17 cellular contexts compared by ENCODE assay signal in genomic region chr5:6615416-6615815, GRCh38. TPM values are rescaled to one million over a fixed set of nuclear protein-coding genes. Genes with fewer than 3 reads are reported as not detected.
DNase-seq lines count a peak whose midpoint lies in the region; ATAC-seq and TF ChIP-seq lines count a peak whose summit lies in the region.
"Had no signal": no experiment of that assay in that cellular context is flagged by ENCODE, and none has a peak within 500 bp of the region (broad histone marks: within the 10 kb centered on the region; RNA-seq: fewer than 3 reads in every experiment).

No MANE protein-coding gene starts in this region.

- H3K9me2 ChIP-seq in OCI-LY7 (ENCODE audit: insufficient read depth, low read length): no peaks in the 10 kb centered on the region

- intact Hi-C loops in OCI-LY7 (cut with micrococcal nuclease; ENCODE audit: unreplicated experiment): no loop called here

- H3K4me3 Mint-ChIP-seq in activated naive CD4-positive, alpha-beta T cell treated with anti-CD3 and anti-CD28 coated beads, Interleukin-2, amount 10 ng/mL, durations not matched to agents 7 days and 5 days: no peak overlapping the region
- H3K4me3 Mint-ChIP-seq: CD4-positive, alpha-beta memory T cell had no signal

- POLR2A ChIA-PET in OCI-LY7 (lab: Charles Lee): no interaction called here

- H3K36me3 ChIP-seq in OCI-LY7 (ENCODE audit: insufficient read depth, low read length): peaks cover 99% of the 10 kb centered on the region

- TF ChIP-seq CTCF in OCI-LY7 (conservative IDR thresholded peaks at IDR 0.05; ENCODE audit: low read length): no peak

- no peaks in the 10 kb centered on the region for H3K4me1 ChIP-seq in OCI-LY7 (ENCODE audit: insufficient read depth, low read length, poor library complexity, severe bottlenecking)

- no peak overlapping the region for H3K27ac ChIP-seq in OCI-LY7 (ENCODE audit: low read depth, low read length, poor library complexity, severe bottlenecking)
- H3K27ac ChIP-seq: HL-60 had no signal

- peaks cover 64% of the 10 kb centered on the region for H3K36me3 Mint-ChIP-seq in activated naive CD4-positive, alpha-beta T cell treated with anti-CD3 and anti-CD28 coated beads, Interleukin-2, amount 10 ng/mL, durations not matched to agents 7 days and 5 days

- H3K27me3 Mint-ChIP-seq in activated naive CD4-positive, alpha-beta T cell treated with anti-CD3 and anti-CD28 coated beads, Interleukin-2, amount 10 ng/mL, durations not matched to agents 7 days and 5 days: no peaks in the 10 kb centered on the region
- H3K27me3 Mint-ChIP-seq: CD4-positive, alpha-beta memory T cell had no signal

- CTCF ChIA-PET in activated naive CD4-positive, alpha-beta T cell treated with anti-CD3 and anti-CD28 coated beads, Interleukin-2, amount 10 ng/mL, durations not matched to agents 7 days and 5 days (lab: Charles Lee): no interaction called here
- CTCF ChIA-PET in OCI-LY7 (lab: Charles Lee; ENCODE audit: unreplicated experiment): no interaction called here

- H3K9me3 Mint-ChIP-seq in activated naive CD4-positive, alpha-beta T cell treated with anti-CD3 and anti-CD28 coated beads, Interleukin-2, amount 10 ng/mL, durations not matched to agents 7 days and 5 days: no peaks in the 10 kb centered on the region
- H3K9me3 Mint-ChIP-seq: CD4-positive, alpha-beta memory T cell had no signal

- BruUV-seq in OCI-LY7 (replicated peaks; lab: Mats Ljungman, UMichigan): no TSS peak

- peaks cover 21% of the 10 kb centered on the region for H4K20me1 ChIP-seq in OCI-LY7 (ENCODE audit: insufficient read depth, low read length)

- H3K4me1 Mint-ChIP-seq in activated naive CD4-positive, alpha-beta T cell treated with anti-CD3 and anti-CD28 coated beads, Interleukin-2, amount 10 ng/mL, durations not matched to agents 7 days and 5 days: no peaks in the 10 kb centered on the region

- ATAC-seq in HG02981 (IDR thresholded peaks at IDR 0.05; ENCODE audit: unreplicated experiment): no peak
- ATAC-seq: PC-3 had no signal

- no peak overlapping the region for H2AFZ ChIP-seq in OCI-LY7 (ENCODE audit: low read length)

- H3K4me2 ChIP-seq in OCI-LY7 (ENCODE audit: low read length): no peak overlapping the region

- H3K79me2 ChIP-seq in OCI-LY7 (ENCODE audit: insufficient read depth, low read depth, low read length): peaks cover 29% of the 10 kb centered on the region; the same call in 1 of the 2 replicates

- no peak overlapping the region for H3K4me3 ChIP-seq in OCI-LY7 (ENCODE audit: low read depth, low read length, poor library complexity, severe bottlenecking)

- no peaks in the 10 kb centered on the region for H3K9me3 ChIP-seq in OCI-LY7 (ENCODE audit: low read length)

- no peak for DNase-seq in activated naive CD4-positive, alpha-beta T cell treated with anti-CD3 and anti-CD28 coated beads, Interleukin-2, amount 10 ng/mL, durations not matched to agents 7 days and 5 days
- DNase-seq in activated naive CD4-positive, alpha-beta T cell treated with Interleukin-2 at 50 U/mL for 16 hours: no peak
- DNase-seq in astrocyte of the hippocampus (ENCODE audit: low read depth, low spot score): peak; percentile 6
- DNase-seq in myocyte (ENCODE audit: low read depth): peak; percentile 95
- no peak for DNase-seq in activated CD4-positive, alpha-beta T cell treated with anti-CD3 and anti-CD28 coated beads for 4 hours
- DNase-seq in DMS79 (lab: John Stamatoyannopoulos, UW): no peak
- DNase-seq in OCI-LY7 (ENCODE audit: low spot score): no peak
- DNase-seq: 8988T; CD4-positive, alpha-beta memory T cell; DND-41; HCEC 1CT; NCI-H187 treated with DMSO at 0.1 percent for 48 hours; NCI-H2171; NCI-H748 treated with DMSO at 0.1 percent for 48 hours; PC-3 had no signal

- H3K27ac Mint-ChIP-seq in activated naive CD4-positive, alpha-beta T cell treated with anti-CD3 and anti-CD28 coated beads, Interleukin-2, amount 10 ng/mL, durations not matched to agents 7 days and 5 days: peak overlapping the region; percentile 59

RNA-seq across cellular contexts. Expression of gene NSUN2, which starts 17.4 kb away (rescaled TPM):
- total RNA-seq in myocyte: 41.8 and 41.9 TPM in 2 replicates
- 47.6 TPM for polyA plus RNA-seq in myocyte (2012)
- total RNA-seq in OCI-LY7 (2014; rRNA removed; shearing (Covaris generic)): 88.1 and 88.9 TPM in 2 replicates
- total RNA-seq in OCI-LY7 (2022): 122 and 139 TPM in 2 replicates

RNA-seq across cellular contexts. Expression of gene SRD5A1, which starts 17.8 kb away (rescaled TPM):
- total RNA-seq in myocyte: 18.7 and 20.4 TPM in 2 replicates
- 15.3 TPM for polyA plus RNA-seq in myocyte (2012)
- total RNA-seq in OCI-LY7 (2014; rRNA removed; shearing (Covaris generic)): 16.7 and 31.6 TPM in 2 replicates
- total RNA-seq in OCI-LY7 (2022): 31.9 and 32.5 TPM in 2 replicates

Comparison
In these comparisons a context has a peak if more than half of its experiments do, and no peak if none do; other contexts are left out.
1. DNase-seq: peak in astrocyte of the hippocampus (single experiment) and myocyte (single experiment); none in activated naive CD4-positive, alpha-beta T cell treated with anti-CD3 and anti-CD28 coated beads, Interleukin-2, amount 10 ng/mL, durations not matched to agents 7 days and 5 days (single experiment), activated naive CD4-positive, alpha-beta T cell treated with Interleukin-2 at 50 U/mL for 16 hours (single experiment), activated CD4-positive, alpha-beta T cell treated with anti-CD3 and anti-CD28 coated beads for 4 hours (0 of 2), DMS79 (single experiment) and OCI-LY7 (single experiment).